8 cellular contexts compared by ENCODE assay signal in the genomic region with DNA sequence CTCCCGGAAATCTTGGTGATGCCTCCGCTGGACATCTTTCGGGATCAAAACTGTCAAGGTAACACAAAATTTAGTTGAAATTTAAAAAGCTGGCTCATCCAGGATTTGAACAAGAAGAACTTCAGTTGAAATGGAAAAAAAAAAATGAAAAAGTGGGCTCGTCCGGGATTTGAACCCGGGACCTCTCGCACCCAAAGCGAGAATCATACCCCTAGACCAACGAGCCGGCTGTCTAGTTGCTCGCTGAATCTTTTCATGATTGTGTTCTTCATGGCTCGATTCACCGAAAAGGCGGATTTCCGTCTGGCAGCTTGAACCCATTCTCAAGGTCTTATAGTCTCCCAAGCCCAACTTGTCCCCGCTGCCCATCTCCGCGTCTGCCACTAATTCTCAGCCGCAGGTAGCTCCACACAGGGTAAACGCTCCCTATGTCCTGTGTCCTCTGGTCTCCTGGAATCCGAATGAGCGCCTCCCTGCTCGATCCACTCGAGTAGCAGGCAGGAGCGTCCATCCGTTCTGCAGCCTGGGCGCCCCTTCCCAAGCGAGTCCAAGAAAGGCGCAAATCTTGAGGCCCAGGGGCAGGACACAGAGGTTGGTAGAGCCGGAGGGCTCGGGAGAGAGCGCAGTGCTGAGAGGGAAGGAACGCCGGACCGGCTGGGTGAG. TPM values are rescaled to one million over a fixed set of nuclear protein-coding genes. Genes with fewer than 3 reads are reported as not detected.
DNase-seq lines count a peak whose midpoint lies in the region; FAIRE-seq and TF ChIP-seq lines count a peak whose summit lies in the region.

No MANE protein-coding gene starts in this region.

- no peaks in the 10 kb centered on the region for H3K9me3 ChIP-seq in SU-DHL-6 (ENCODE audit: insufficient read depth, low read length)
- no peaks in the 10 kb centered on the region for H3K9me3 ChIP-seq in breast epithelium

- intact Hi-C loops in breast epithelium (cut with DNase I; ENCODE audit: low total_unique reads) = no loop called here

- peak overlapping the region; percentile 97 for H2AFZ ChIP-seq in SU-DHL-6 (ENCODE audit: low read depth, low read length, severe bottlenecking)

- H3K27ac ChIP-seq in SU-DHL-6 (ENCODE audit: low read depth, low read length) (peak overlapping the region; percentile 75), breast epithelium (peak overlapping the region; percentile 94)

- DNase-seq in GM12892 (ENCODE audit: insufficient read length) (no peak), breast epithelium (ENCODE audit: low spot score in 2 of 2) (peak; percentile 85), kidney tubule cell (ENCODE audit: low spot score) (peak; percentile 87), NCI-H1092 (lab: John Stamatoyannopoulos, UW) (no peak), NCI-H146 (lab: John Stamatoyannopoulos, UW) (no peak)
- peak; percentile 65 to 80 (median 70) for DNase-seq in stimulated activated CD4-positive, alpha-beta T cell treated with anti-CD3 and anti-CD28 coated beads, Interleukin-1b, Interleukin-23, amount 100 ng/mL, for 24 hours (ENCODE audit: low read depth in 4 of 4, low spot score in 1 of 4)
- no peak for DNase-seq in stimulated activated naive CD4-positive, alpha-beta T cell (lab: John Stamatoyannopoulos, UW)

- FAIRE-seq in GM12892 (lab: Jason Lieb, UNC) = peak; percentile 70

- TF ChIP-seq CTCF in SU-DHL-6 (IDR thresholded peaks at IDR 0.05; ENCODE audit: insufficient read depth, low read length, poor library complexity, severe bottlenecking) = no peak
- no peak for TF ChIP-seq CTCF in breast epithelium (IDR thresholded peaks at IDR 0.05)

- H3K36me3 ChIP-seq in SU-DHL-6 (ENCODE audit: low read length) = no peaks in the 10 kb centered on the region
- H3K36me3 ChIP-seq in breast epithelium = no peaks in the 10 kb centered on the region

- H3K4me2 ChIP-seq in SU-DHL-6 (ENCODE audit: low read depth, low read length, poor library complexity, severe bottlenecking) = peak overlapping the region; percentile 89

- H3K27me3 ChIP-seq in SU-DHL-6 (ENCODE audit: low read length) = no peaks in the 10 kb centered on the region
- no peaks in the 10 kb centered on the region for H3K27me3 ChIP-seq in breast epithelium

- peaks cover 48% of the 10 kb centered on the region for H3F3A ChIP-seq in SU-DHL-6 (ENCODE audit: insufficient read depth)

- H3K9me2 ChIP-seq in SU-DHL-6 (replicated peaks; ENCODE audit: insufficient read depth, low read length) = no peaks in the 10 kb centered on the region

- no peaks in the 10 kb centered on the region for H4K20me1 ChIP-seq in SU-DHL-6 (ENCODE audit: low read depth, low read length)

- peak overlapping the region; percentile 78 for H3K9ac ChIP-seq in SU-DHL-6 (ENCODE audit: low read length)

- peaks cover 0 to 7% of the 10 kb centered on the region in 2 donors for H3K4me1 ChIP-seq in breast epithelium

- H3K4me3 ChIP-seq in SU-DHL-6 (ENCODE audit: insufficient read depth, low read length, poor library complexity, severe bottlenecking) = peak overlapping the region; percentile 73
- peak overlapping the region; percentile 73 to 93 (median 86) for H3K4me3 ChIP-seq in breast epithelium

- no peaks in the 10 kb centered on the region for H3K79me2 ChIP-seq in SU-DHL-6 (ENCODE audit: insufficient read depth, low read length)

- no peak for TF ChIP-seq POLR2A in GM12892 (IDR thresholded peaks at IDR 0.05; ENCODE audit: low read depth, low read length)
- TF ChIP-seq POLR2A in breast epithelium (IDR thresholded peaks at IDR 0.05) = no peak

RNA-seq across cellular contexts. Expression of a gene that starts 16.2 kb away (rescaled TPM):
- 0.70 TPM for polyA plus RNA-seq in GM12892 (2012; ENCODE audit: missing spikeins)
- total RNA-seq in breast epithelium = 1 to 10 TPM in 2 of 3 donors, under 1 TPM in 1; 0.29 to 5.4 (median 5.2) TPM

RNA-seq across cellular contexts. Expression of a gene that starts 34.2 kb away (rescaled TPM):
- 12.2 TPM for polyA plus RNA-seq in GM12892 (2012; ENCODE audit: missing spikeins)
- total RNA-seq in breast epithelium = 10 to 100 TPM; 14.1 to 16.0 (median 15.1) TPM

RNA-seq across cellular contexts. Expression of a gene that starts 41.4 kb away (rescaled TPM):
- not detected for polyA plus RNA-seq in GM12892 (2012; ENCODE audit: missing spikeins)
- not detected for total RNA-seq in breast epithelium

RNA-seq across cellular contexts. Expression of a gene that starts 54.9 kb away (rescaled TPM):
- polyA plus RNA-seq in GM12892 (2012; ENCODE audit: missing spikeins) = 3,646 TPM
- 1,000 to 10,000 TPM; 2,096 to 2,842 (median 2,553) TPM for total RNA-seq in breast epithelium

RNA-seq across cellular contexts. Expression of a gene that starts 57.9 kb away (rescaled TPM):
- polyA plus RNA-seq in GM12892 (2012; ENCODE audit: missing spikeins) = not detected
- not detected for total RNA-seq in breast epithelium

Comparison
In these comparisons a context has a peak if more than half of its experiments do, and no peak if none do; other contexts are left out.
1. DNase-seq: peak in breast epithelium (2 of 2), kidney tubule cell (single experiment) and stimulated activated CD4-positive, alpha-beta T cell treated with anti-CD3 and anti-CD28 coated beads, Interleukin-1b, Interleukin-23, amount 100 ng/mL, for 24 hours (4 of 4); none in GM12892 (single experiment), stimulated activated naive CD4-positive, alpha-beta T cell (0 of 6), NCI-H1092 (single experiment) and NCI-H146 (single experiment).